In genomic region chr10:34392641-34393170, GRCh38 we compare ENCODE assay signal across 14 cellular contexts.
"Had no signal": no experiment of that assay in that cellular context is flagged by ENCODE, and none has a peak within 500 bp of the region (broad histone marks: within the 10 kb centered on the region; RNA-seq: fewer than 3 reads in every experiment).

No MANE protein-coding gene starts in this region.

- H3K36me3 ChIP-seq: esophagus muscularis mucosa, left ventricle myocardium inferior, thyroid gland had no signal

- H3K27ac ChIP-seq: esophagus muscularis mucosa, left ventricle myocardium inferior, parathyroid adenoma, thyroid gland had no signal

- H3K4me1 ChIP-seq: left ventricle myocardium inferior, parathyroid adenoma had no signal

- H2AFZ ChIP-seq: parathyroid adenoma had no signal

- H3K4me3 ChIP-seq: esophagus muscularis mucosa, left ventricle myocardium inferior, thyroid gland had no signal

- H3K79me2 ChIP-seq: parathyroid adenoma had no signal

- H3K9ac ChIP-seq: parathyroid adenoma had no signal

- DNase-seq: activated CD4-positive, alpha-beta T cell treated with anti-CD3 and anti-CD28 coated beads, Interleukin-2, amount 10 ng/mL, durations not matched to agents 7 days and 5 days; activated CD8-positive, alpha-beta T cell treated with anti-CD3 and anti-CD28 coated beads, Interleukin-2, amount 10 ng/mL, durations not matched to agents 7 days and 5 days; activated naive CD4-positive, alpha-beta T cell treated with anti-CD3 and anti-CD28 coated beads for 36 hours; activated T-cell treated with anti-CD3 and anti-CD28 coated beads, Interleukin-2, amount 50 U/mL, for 24 hours; anterior cingulate cortex; central memory CD4-positive, alpha-beta T cell; left ventricle myocardium inferior; natural killer cell; stimulated activated naive B cell treated with anti-CD40 and anti-IgM and Interleukin-4, amounts not matched to agents 10 μg/mL and 1 μg/mL and 100 μg/mL, for 72 hours; T-helper 1 cell; T-helper 9 cell; thyroid gland had no signal

- H3K27me3 ChIP-seq: esophagus muscularis mucosa, thyroid gland had no signal

- H3K9me3 ChIP-seq: esophagus muscularis mucosa, left ventricle myocardium inferior, thyroid gland had no signal
